In genomic region chr3:184846500-184846899, GRCh38 we compare ENCODE assay signal across 24 cellular contexts.
"Had no signal": no experiment of that assay in that cellular context is flagged by ENCODE, and none has a peak within 500 bp of the region (broad histone marks: within the 10 kb centered on the region; RNA-seq: fewer than 3 reads in every experiment).

No MANE protein-coding gene starts in this region.

- H3K9ac ChIP-seq: KMS-11 had no signal

- H3K27ac ChIP-seq: HL-60, KMS-11, PC-9, SJSA1, SK-N-MC had no signal

- H2AFZ ChIP-seq: PC-9 had no signal

- H3K9me3 ChIP-seq: SJSA1 had no signal

- DNase-seq: Kasumi-1; MM.1S; NCI-H1105; NCI-H1417; NCI-H1436 treated with DMSO at 0.1 percent for 48 hours; NCI-H1694; NCI-H187 treated with DMSO at 0.1 percent for 48 hours; NCI-H2029 treated with DMSO at 0.1 percent for 48 hours; NCI-H226; NCI-H446; NCI-H510A; NCI-H524 treated with DMSO at 0.1 percent for 48 hours; NCI-H69; NCI-H774; NK-92 treated with Interleukin-12 subunit alpha and Interleukin-12 subunit beta, amount 100 ng/mL, for 24 hours; PC-9; Right ventricle myocardium superior; RPMI8226; SIG-M5 had no signal

- H3K4me3 ChIP-seq: K562, PC-9, SJSA1, SK-N-MC had no signal

- H3K27me3 ChIP-seq: SJSA1 had no signal

- H3K4me2 ChIP-seq: KMS-11, PC-9 had no signal
